8 cellular contexts compared by ENCODE assay signal in genomic region chr22:36359172-36359973, GRCh38. TPM values are rescaled to one million over a fixed set of nuclear protein-coding genes. Genes with fewer than 3 reads are reported as not detected.
A peak's percentile ranks its signal among the peaks of the same experiment; 100 is the strongest.
DNase-seq lines count a peak whose midpoint lies in the region; FAIRE-seq and TF ChIP-seq lines count a peak whose summit lies in the region.

No MANE protein-coding gene starts in this region.

- H3K9me3 Mint-ChIP-seq in activated T-cell treated with anti-CD3 and anti-CD28 coated beads, Interleukin-2, amount 50 U/mL, for 24 hours: no peaks in the 10 kb centered on the region
- H3K9me3 Mint-ChIP-seq in type B pancreatic cell: no peaks in the 10 kb centered on the region

- peak overlapping the region; percentile 95 for H3K27ac Mint-ChIP-seq in activated T-cell treated with anti-CD3 and anti-CD28 coated beads, Interleukin-2, amount 50 U/mL, for 24 hours
- H3K27ac Mint-ChIP-seq in type B pancreatic cell: peak overlapping the region; percentile 74

- peaks cover 94% of the 10 kb centered on the region for H3K79me2 ChIP-seq in hepatocyte

- H3K36me3 Mint-ChIP-seq in activated T-cell treated with anti-CD3 and anti-CD28 coated beads, Interleukin-2, amount 50 U/mL, for 24 hours (ENCODE audit: low read depth): peaks cover 90% of the 10 kb centered on the region
- peaks cover 13% of the 10 kb centered on the region for H3K36me3 Mint-ChIP-seq in type B pancreatic cell

- H3K27me3 ChIP-seq in hepatocyte: no peaks in the 10 kb centered on the region

- TF ChIP-seq CTCF in hepatocyte (IDR thresholded peaks at IDR 0.05; ENCODE audit: poor library complexity) (no peak), type B pancreatic cell (conservative IDR thresholded peaks at IDR 0.05) (no peak)

- H3K9me3 ChIP-seq in SK-N-MC (ENCODE audit: low read depth, low read length): no peaks in the 10 kb centered on the region
- no peaks in the 10 kb centered on the region for H3K9me3 ChIP-seq in hepatocyte (ENCODE audit: low read depth)

- FAIRE-seq in H54 (lab: Jason Lieb, UNC): no peak

- TF ChIP-seq POLR2A in H54 (IDR thresholded peaks at IDR 0.05; ENCODE audit: low read depth, low read length): no peak

- peaks cover 60% of the 10 kb centered on the region for H3K4me1 ChIP-seq in hepatocyte (ENCODE audit: insufficient read depth)

- 91% methylated on average over 5 of the region's 5 CpGs for WGBS in hepatocyte (ENCODE audit: low lambda C conversion rate, missing lambda C conversion rate)

- no peak overlapping the region for H3K9ac ChIP-seq in SK-N-MC (ENCODE audit: insufficient read length)

- H3K4me1 Mint-ChIP-seq in activated T-cell treated with anti-CD3 and anti-CD28 coated beads, Interleukin-2, amount 50 U/mL, for 24 hours (ENCODE audit: low read depth): peaks cover 97% of the 10 kb centered on the region
- H3K4me1 Mint-ChIP-seq in type B pancreatic cell (ENCODE audit: unreplicated experiment): peaks cover 69% of the 10 kb centered on the region

- peak overlapping the region; percentile 54 for H3K4me3 Mint-ChIP-seq in activated T-cell treated with anti-CD3 and anti-CD28 coated beads, Interleukin-2, amount 50 U/mL, for 24 hours
- H3K4me3 Mint-ChIP-seq in type B pancreatic cell: peak overlapping the region; percentile 27

- no peak for DNase-seq in activated T-cell treated with anti-CD3 and anti-CD28 coated beads, Interleukin-2, amount 50 U/mL, for 24 hours
- no peak for DNase-seq in activated T-cell treated with anti-CD3 and anti-CD28 coated beads, Interleukin-2, amount 50 U/mL, for 1 hour
- DNase-seq in SK-N-MC (ENCODE audit: low read depth, low spot score) (no peak), hepatocyte (ENCODE audit: low spot score) (no peak), type B pancreatic cell (ENCODE audit: extremely low spot score, unreplicated experiment) (no peak), NOMO-1 treated with dmso at 0.1 percent for 144 hours (lab: John Stamatoyannopoulos, UW; ENCODE audit: unreplicated experiment) (no peak), H54 (ENCODE audit: insufficient read length, low spot score) (no peak)
- no peak for DNase-seq in effector CD8-positive, alpha-beta T cell (lab: John Stamatoyannopoulos, UW)

- no peaks in the 10 kb centered on the region for H3K9me2 ChIP-seq in hepatocyte (replicated peaks; ENCODE audit: insufficient read depth)

- peaks cover 30% of the 10 kb centered on the region for H4K20me1 ChIP-seq in hepatocyte (ENCODE audit: insufficient read depth, poor library complexity, severe bottlenecking)

- no peak overlapping the region for H2AFZ ChIP-seq in hepatocyte

- H3K27me3 Mint-ChIP-seq in activated T-cell treated with anti-CD3 and anti-CD28 coated beads, Interleukin-2, amount 50 U/mL, for 24 hours: no peaks in the 10 kb centered on the region
- no peaks in the 10 kb centered on the region for H3K27me3 Mint-ChIP-seq in type B pancreatic cell

- H3K4me2 ChIP-seq in hepatocyte: peak overlapping the region; percentile 9

- H3K27ac ChIP-seq in SK-N-MC (peak overlapping the region; percentile 55; the same call in 1 of the 2 replicates), hepatocyte (peak overlapping the region; percentile 72)

- H3K4me3 ChIP-seq in SK-N-MC (no peak overlapping the region), hepatocyte (no peak overlapping the region)

- no peaks in the 10 kb centered on the region for H3K36me3 ChIP-seq in SK-N-MC (ENCODE audit: insufficient read depth, low read length)
- no peaks in the 10 kb centered on the region for H3K36me3 ChIP-seq in hepatocyte (replicated peaks; ENCODE audit: insufficient read depth, low read depth)

RNA-seq across cellular contexts. Expression of gene MYH9, which starts 28.4 kb away (rescaled TPM):
- total RNA-seq in hepatocyte: 149 and 188 TPM in 2 replicates
- 125 and 140 TPM in 2 replicates for polyA plus RNA-seq in hepatocyte
- total RNA-seq in type B pancreatic cell (ENCODE audit: low replicate concordance): 277 and 364 TPM in 2 replicates
